ENCODE assay signal across 14 cellular contexts in the genomic region with DNA sequence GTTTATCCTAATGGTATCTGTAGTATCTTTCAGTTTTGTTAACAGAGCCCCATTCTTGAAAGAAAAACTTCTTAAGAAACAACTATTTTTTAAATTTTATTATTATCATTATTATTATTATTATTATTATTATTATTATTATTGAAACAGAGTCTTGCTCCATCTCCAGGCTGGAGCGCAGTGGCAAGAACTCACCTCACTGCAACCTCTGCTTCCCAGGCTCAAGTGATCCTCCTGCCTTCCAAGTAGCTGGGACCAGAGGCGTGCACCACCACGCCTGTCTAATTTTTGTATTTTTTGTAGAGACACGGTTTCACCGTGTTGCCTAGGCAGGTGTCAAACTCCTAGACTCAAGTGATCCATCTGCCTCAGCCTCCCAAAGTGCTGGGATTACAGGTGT. TPM values are rescaled to one million over a fixed set of nuclear protein-coding genes. Genes with fewer than 3 reads are reported as not detected.
DNase-seq lines count a peak whose midpoint lies in the region; TF ChIP-seq lines count a peak whose summit lies in the region.
"Had no signal": no experiment of that assay in that cellular context is flagged by ENCODE, and none has a peak within 500 bp of the region (broad histone marks: within the 10 kb centered on the region; RNA-seq: fewer than 3 reads in every experiment).

No MANE protein-coding gene starts in this region.

- peaks cover 98% of the 10 kb centered on the region for H3K36me3 Mint-ChIP-seq in activated T-cell treated with anti-CD3 and anti-CD28 coated beads, Interleukin-2, amount 50 U/mL, for 24 hours (ENCODE audit: low read depth)
- H3K36me3 Mint-ChIP-seq in chondrocyte (ENCODE audit: low read depth): peaks cover 65% of the 10 kb centered on the region

- no peak for TF ChIP-seq CTCF in chondrocyte (IDR thresholded peaks at IDR 0.05)

- no peak overlapping the region for H3K27ac Mint-ChIP-seq in activated T-cell treated with anti-CD3 and anti-CD28 coated beads, Interleukin-2, amount 50 U/mL, for 24 hours
- H3K27ac Mint-ChIP-seq in chondrocyte (ENCODE audit: unreplicated experiment): no peak overlapping the region

- no peaks in the 10 kb centered on the region for H3K9me3 Mint-ChIP-seq in activated T-cell treated with anti-CD3 and anti-CD28 coated beads, Interleukin-2, amount 50 U/mL, for 24 hours
- no peaks in the 10 kb centered on the region for H3K9me3 Mint-ChIP-seq in chondrocyte (ENCODE audit: low read depth)
- H3K9me3 Mint-ChIP-seq: CD4-positive, CD25-positive, alpha-beta regulatory T cell had no signal

- peak overlapping the region; percentile 91 for H3K27ac ChIP-seq in cingulate gyrus (ENCODE audit: low read depth, low read length)
- H3K27ac ChIP-seq: SJCRH30 had no signal

- no peaks in the 10 kb centered on the region for H3K27me3 Mint-ChIP-seq in activated T-cell treated with anti-CD3 and anti-CD28 coated beads, Interleukin-2, amount 50 U/mL, for 24 hours
- no peaks in the 10 kb centered on the region for H3K27me3 Mint-ChIP-seq in chondrocyte (ENCODE audit: low read depth)
- H3K27me3 Mint-ChIP-seq: CD4-positive, CD25-positive, alpha-beta regulatory T cell had no signal

- intact Hi-C loops in posterior vena cava (cut with DNase I): no loop called here

- peak; percentile 13 for DNase-seq in activated T-cell treated with anti-CD3 and anti-CD28 coated beads, Interleukin-2, amount 50 U/mL, for 1 hour
- no peak for DNase-seq in activated T-cell treated with anti-CD3 and anti-CD28 coated beads, Interleukin-2, amount 50 U/mL, for 24 hours
- DNase-seq in posterior vena cava (ENCODE audit: low spot score): peak; percentile 14
- no peak for DNase-seq in COLO829 (ENCODE audit: low spot score)
- no peak for DNase-seq in chondrocyte (ENCODE audit: low spot score)
- no peak for DNase-seq in KBM-7
- DNase-seq: 8988T; CD4-positive, CD25-positive, alpha-beta regulatory T cell; NCI-H146; NCI-H1930; NCI-H2107; NCI-H774 had no signal

- no peaks in the 10 kb centered on the region for H3K4me1 Mint-ChIP-seq in activated T-cell treated with anti-CD3 and anti-CD28 coated beads, Interleukin-2, amount 50 U/mL, for 24 hours (ENCODE audit: low read depth)
- no peaks in the 10 kb centered on the region for H3K4me1 Mint-ChIP-seq in chondrocyte (ENCODE audit: low read depth)

- no peak overlapping the region for H3K4me3 Mint-ChIP-seq in activated T-cell treated with anti-CD3 and anti-CD28 coated beads, Interleukin-2, amount 50 U/mL, for 24 hours
- H3K4me3 Mint-ChIP-seq in chondrocyte (ENCODE audit: unreplicated experiment): no peak overlapping the region
- H3K4me3 Mint-ChIP-seq: CD4-positive, CD25-positive, alpha-beta regulatory T cell had no signal

- in situ Hi-C loops in KBM-7 (cut with MboI; ENCODE audit: low pct_unique_long_range_greater_than_20kb, low sequenced_read_pairs): no loop called here

RNA-seq across cellular contexts. Expression of a gene that starts 23.4 kb away (rescaled TPM):
- total RNA-seq in posterior vena cava (10 to 100 TPM; 54.4 to 57.6 TPM), chondrocyte (63.5 to 81.5 TPM (median 63.9 TPM) in 3 replicates)

RNA-seq across cellular contexts. Expression of a gene that starts 23.7 kb away (rescaled TPM):
- total RNA-seq in posterior vena cava: 10 to 100 TPM; 30.7 to 33.5 TPM
- 53.6 to 58.2 TPM (median 57.8 TPM) in 3 replicates for total RNA-seq in chondrocyte

RNA-seq across cellular contexts. Expression of a gene that starts 26.3 kb away (rescaled TPM):
- total RNA-seq in posterior vena cava (1 to 10 TPM; 1.2 to 2.1 TPM), chondrocyte (1.4 to 2.3 TPM (median 2.0 TPM) in 3 replicates)

RNA-seq across cellular contexts. Expression of a gene that starts 32.3 kb away (rescaled TPM):
- 10 to 100 TPM; 75.0 to 90.2 TPM for total RNA-seq in posterior vena cava
- 128 to 132 TPM (median 131 TPM) in 3 replicates for total RNA-seq in chondrocyte

RNA-seq across cellular contexts. Expression of a gene that starts 34.4 kb away (rescaled TPM):
- total RNA-seq in posterior vena cava: 100 to 1,000 TPM; 981 to 999 TPM
- 853 to 1,026 TPM (median 884 TPM) in 3 replicates for total RNA-seq in chondrocyte

Comparison
In these comparisons a context has a peak if more than half of its experiments do, and no peak if none do; other contexts are left out.
1. DNase-seq: peak in activated T-cell treated with anti-CD3 and anti-CD28 coated beads, Interleukin-2, amount 50 U/mL, for 1 hour (single experiment) and posterior vena cava (single experiment); none in activated T-cell treated with anti-CD3 and anti-CD28 coated beads, Interleukin-2, amount 50 U/mL, for 24 hours (single experiment), COLO829 (single experiment), chondrocyte (single experiment) and KBM-7 (single experiment).